ENCODE assay signal across 1 cellular context in genomic region chr13:100517135-100517534, GRCh38.
TF ChIP-seq lines count a peak whose summit lies in the region.

No MANE protein-coding gene starts in this region.

TF ChIP-seq in GM23338, 12 proteins besides CTCF, POLR2A, EP300 and RAD21 (continued from another document):
- no peak for TF ChIP-seq ZNF462 (CRISPR knock-in tag; IDR thresholded peaks at IDR 0.05)
- no peak for TF ChIP-seq STAT1 (IDR thresholded peaks at IDR 0.05; ENCODE audit: unreplicated experiment)
- no peak for TF ChIP-seq JUNB (IDR thresholded peaks at IDR 0.05; ENCODE audit: unreplicated experiment)
